Comparison of ENCODE assay signal across 25 cellular contexts in the genomic region with DNA sequence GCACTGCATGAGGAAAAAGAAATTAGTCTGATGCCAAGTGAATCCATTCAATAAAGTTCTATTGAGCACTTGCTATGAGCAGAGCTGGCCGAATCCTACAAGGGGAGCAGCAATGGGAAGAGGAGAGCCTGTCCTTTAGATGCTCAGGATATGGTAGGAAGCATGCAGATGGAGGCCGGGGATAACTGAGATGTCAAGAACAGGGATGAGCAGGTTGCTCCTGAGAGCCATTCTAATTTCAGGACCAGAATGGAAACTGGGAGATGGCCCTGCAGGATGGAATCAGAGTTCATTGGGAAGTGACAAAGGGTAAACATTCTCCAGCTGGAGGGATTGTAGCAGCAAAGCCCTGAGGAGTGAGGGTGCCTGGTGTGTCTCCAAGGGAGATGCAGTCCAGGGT.
"Had no signal": no experiment of that assay in that cellular context is flagged by ENCODE, and none has a peak within 500 bp of the region (broad histone marks: within the 10 kb centered on the region; RNA-seq: fewer than 3 reads in every experiment).

No MANE protein-coding gene starts in this region.

- DNase-seq: colonic mucosa; cortex of kidney; dermis blood vessel endothelial cell; dorsolateral prefrontal cortex; effector CD4-positive, alpha-beta T cell; effector CD8-positive, alpha-beta T cell; effector memory CD4-positive, alpha-beta T cell; effector memory CD8-positive, alpha-beta T cell; endodermal cell; erythroblast; esophagus squamous epithelium; foreskin fibroblast; foreskin keratinocyte; foreskin melanocyte; gastrocnemius medialis; glutamatergic neuron; head of caudate nucleus; heart left ventricle; heart right ventricle had no signal

- ATAC-seq: effector memory CD8-positive, alpha-beta T cell; esophagus mucosa; foreskin keratinocyte had no signal

- H3K4me3 ChIP-seq: colonic mucosa, coronary artery, dorsolateral prefrontal cortex, esophagus muscularis mucosa, esophagus squamous epithelium, gastrocnemius medialis, gastroesophageal sphincter, heart left ventricle, heart right ventricle had no signal

- H3K36me3 ChIP-seq: colonic mucosa, esophagus muscularis mucosa, esophagus squamous epithelium, gastrocnemius medialis, gastroesophageal sphincter, heart left ventricle, heart right ventricle had no signal

- H3K27me3 ChIP-seq: colonic mucosa, esophagus squamous epithelium, foreskin keratinocyte, gastrocnemius medialis, heart left ventricle, heart right ventricle had no signal

- H3K27me3 Mint-ChIP-seq: dendritic cell treated with granulocyte-macrophage colony-stimulating factor and Interleukin-4, amounts not matched to agents 40 ng/mL and 50 ng/mL, for 4 days; effector memory CD8-positive, alpha-beta T cell had no signal

- H3K4me1 ChIP-seq: colonic mucosa, esophagus squamous epithelium, foreskin keratinocyte, gastrocnemius medialis, gastroesophageal sphincter had no signal

- H3K27ac ChIP-seq: colonic mucosa, dorsolateral prefrontal cortex, epithelial cell of prostate, foreskin keratinocyte, gastrocnemius medialis, heart left ventricle had no signal

- H3K4me3 Mint-ChIP-seq: dendritic cell treated with granulocyte-macrophage colony-stimulating factor and Interleukin-4, amounts not matched to agents 40 ng/mL and 50 ng/mL, for 4 days; effector memory CD8-positive, alpha-beta T cell; endodermal cell had no signal

- H3K9me3 ChIP-seq: colonic mucosa, esophagus muscularis mucosa, esophagus squamous epithelium, gastrocnemius medialis, gastroesophageal sphincter, heart left ventricle had no signal

- H3K9me3 Mint-ChIP-seq: dendritic cell treated with granulocyte-macrophage colony-stimulating factor and Interleukin-4, amounts not matched to agents 40 ng/mL and 50 ng/mL, for 4 days; endodermal cell had no signal

- H3K27ac Mint-ChIP-seq: dendritic cell treated with granulocyte-macrophage colony-stimulating factor and Interleukin-4, amounts not matched to agents 40 ng/mL and 50 ng/mL, for 4 days; effector memory CD8-positive, alpha-beta T cell; endodermal cell had no signal
